In the genomic region with DNA sequence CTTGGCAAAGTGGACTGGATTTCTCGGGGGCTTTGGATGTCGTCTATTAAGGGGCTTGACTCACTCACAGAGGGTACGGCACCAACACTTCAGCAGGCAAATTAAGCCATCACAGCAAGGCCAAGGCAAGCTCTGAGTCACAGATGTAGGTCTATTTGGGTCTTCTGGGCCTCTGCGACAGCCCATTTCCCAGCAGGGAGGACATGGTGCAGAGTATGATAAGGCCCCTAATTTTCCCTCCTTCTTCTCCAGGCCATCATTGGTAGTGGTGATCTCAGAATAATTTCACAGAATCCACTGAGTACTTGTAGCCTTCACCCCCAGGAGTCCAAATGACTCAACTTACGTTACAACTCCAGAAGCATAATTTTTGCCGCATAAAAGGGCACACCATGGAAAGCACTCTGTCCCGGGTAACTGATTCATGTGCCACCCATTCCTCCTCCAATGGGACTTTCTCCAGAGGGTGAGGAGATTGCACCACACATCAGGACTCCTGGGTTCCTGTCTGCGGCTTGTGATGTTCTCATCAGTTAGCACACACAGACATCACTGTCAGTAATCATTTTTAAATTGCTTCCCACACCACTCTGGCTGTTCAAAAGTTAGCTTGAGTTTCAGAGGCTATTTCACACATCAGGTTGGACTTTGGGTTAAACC, we compare ENCODE assay signal across 30 cellular contexts.
"Had no signal": no experiment of that assay in that cellular context is flagged by ENCODE, and none has a peak within 500 bp of the region (broad histone marks: within the 10 kb centered on the region; RNA-seq: fewer than 3 reads in every experiment).

No MANE protein-coding gene starts in this region.

- ATAC-seq: activated CD8-positive, alpha-beta T cell treated with anti-CD3 and anti-CD28 coated beads for 36 hours; activated T-cell treated with anti-CD3 and anti-CD28 coated beads, Interleukin-2, amount 50 U/mL, for 72 hours; activated T-helper 17 cell treated with anti-CD3 and anti-CD28 coated beads, Interleukin-2, amount 50 U/mL, for 72 hours; Right ventricle myocardium inferior; SK-N-SH treated with all-trans-retinoic acid at 6 μM for 48 hours had no signal

- H3K36me3 ChIP-seq: ascending aorta, cardiac muscle cell, colonic mucosa, MG63 had no signal

- H3K4me3 ChIP-seq: ascending aorta, cardiac muscle cell, colonic mucosa, MG63, PC-9 had no signal

- H3K9me3 ChIP-seq: ascending aorta, colonic mucosa, MG63 had no signal

- H3K27me3 ChIP-seq: ascending aorta, cardiac muscle cell, colonic mucosa, MG63 had no signal

- H3K27ac ChIP-seq: ascending aorta, cardiac muscle cell, colonic mucosa, PC-9, RWPE1 had no signal

- H3K4me1 ChIP-seq: ascending aorta, colonic mucosa had no signal

- DNase-seq: activated CD4-positive, alpha-beta T cell treated with anti-CD3 and anti-CD28 coated beads, Interleukin-2, amount 10 ng/mL, durations not matched to agents 24 days and 14 days; activated CD4-positive, alpha-beta T cell treated with anti-CD3 and anti-CD28 coated beads, Interleukin-2, amount 50 U/mL, for 4 hours; activated CD8-positive, alpha-beta T cell treated with anti-CD3 and anti-CD28 coated beads for 36 hours; activated gamma-delta T cell; activated naive CD4-positive, alpha-beta T cell treated with Interleukin-2 at 50 U/mL for 16 hours; activated naive CD8-positive, alpha-beta T cell treated with anti-CD3 and anti-CD28 coated beads, Interleukin-2, amount 10 ng/mL, durations not matched to agents 7 days and 5 days; activated T-cell treated with anti-CD3 and anti-CD28 coated beads, Interleukin-2, amount 50 U/mL, for 1 hour; activated T-cell treated with anti-CD3 and anti-CD28 coated beads, Interleukin-2, amount 50 U/mL, for 72 hours; amygdala; colonic mucosa; Kasumi-1; MG63; NCI-H1092; NCI-H1436 treated with DMSO at 0.1 percent for 48 hours; NCI-H1694 treated with DMSO at 0.1 percent for 48 hours; NCI-H2029; NCI-H345; NCI-H524 treated with DMSO at 0.1 percent for 48 hours; PC-9; SIG-M5; SW 1271; T-helper 1 cell; T-helper 2 cell; T-helper 9 cell had no signal
